10 cellular contexts compared by ENCODE assay signal in the genomic region with DNA sequence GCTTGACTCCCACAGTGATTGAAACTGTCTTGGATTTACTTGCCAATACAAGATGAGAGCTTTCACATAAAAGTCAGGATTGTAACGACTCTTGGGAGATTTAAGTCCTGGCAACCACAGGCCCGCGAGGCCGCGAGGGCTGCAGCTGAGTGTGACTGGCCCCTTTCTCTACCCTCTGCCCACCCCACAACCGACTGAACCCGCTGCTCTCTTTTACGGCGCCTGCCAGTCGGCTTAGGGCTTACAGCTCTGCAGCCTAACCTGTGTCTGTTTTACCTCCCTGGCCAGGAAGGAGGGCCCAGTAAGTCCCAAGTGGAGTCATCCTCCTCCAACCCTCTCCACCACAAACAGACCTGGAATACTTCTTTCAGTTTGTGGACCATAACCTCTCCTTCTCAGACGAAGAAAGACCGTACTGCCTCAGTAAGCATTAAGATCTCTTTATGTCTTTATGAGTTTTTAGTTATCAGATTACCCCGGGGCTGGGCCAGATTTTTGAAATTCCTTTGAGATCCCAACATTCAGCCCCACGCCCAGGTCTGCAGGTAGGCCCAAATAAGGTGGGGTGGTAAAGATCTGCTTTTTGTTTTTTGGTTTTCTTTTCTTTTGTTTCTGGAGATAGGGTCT. TPM values are rescaled to one million over a fixed set of nuclear protein-coding genes. Genes with fewer than 3 reads are reported as not detected.
DNase-seq lines count a peak whose midpoint lies in the region; ATAC-seq and TF ChIP-seq lines count a peak whose summit lies in the region.
"Had no signal": no experiment of that assay in that cellular context is flagged by ENCODE, and none has a peak within 500 bp of the region (broad histone marks: within the 10 kb centered on the region; RNA-seq: fewer than 3 reads in every experiment).

No MANE protein-coding gene starts in this region.

- DNase-seq in NCI-H82 treated with DMSO at 0.1 percent for 48 hours (lab: John Stamatoyannopoulos, UW; ENCODE audit: unreplicated experiment), result peak; percentile 85
- no peak for DNase-seq in NCI-H82 (lab: John Stamatoyannopoulos, UW)
- no peak for DNase-seq in RWPE2 (ENCODE audit: low spot score)
- DNase-seq in glutamatergic neuron, result no peak
- DNase-seq in retinal pigment epithelial cell (ENCODE audit: low read depth), result no peak
- no peak for DNase-seq in activated effector memory CD4-positive, alpha-beta T cell treated with anti-CD3 and anti-CD28 coated beads, Interleukin-2, amount 50 U/mL, for 16 hours
- no peak for DNase-seq in stimulated activated naive CD4-positive, alpha-beta T cell treated with Interleukin-2 at 50 U/mL for 16 hours (lab: John Stamatoyannopoulos, UW)
- no peak for DNase-seq in activated CD4-positive, CD25-positive, alpha-beta regulatory T cell treated with anti-CD3 and anti-CD28 coated beads, Interleukin-2, amount 50 U/mL, for 72 hours

- peaks cover 9% of the 10 kb centered on the region for H3K9me3 Mint-ChIP-seq in glutamatergic neuron (ENCODE audit: unreplicated experiment)

- peaks cover 5% of the 10 kb centered on the region for H3K27me3 Mint-ChIP-seq in glutamatergic neuron (ENCODE audit: unreplicated experiment)

- no peak for ATAC-seq in RWPE2 (ENCODE audit: low read depth)

- H3K36me3 ChIP-seq in RWPE2 (ENCODE audit: low read depth), result peaks cover 84% of the 10 kb centered on the region

- H3K27me3 ChIP-seq in RWPE2 (ENCODE audit: insufficient read depth, poor library complexity, severe bottlenecking), result no peaks in the 10 kb centered on the region

- no peak overlapping the region for H3K4me3 ChIP-seq in RWPE2 (ENCODE audit: severe bottlenecking)
- H3K4me3 ChIP-seq in retinal pigment epithelial cell (ENCODE audit: low read length), result peak overlapping the region; percentile 46

- peak overlapping the region; percentile 83 for H3K4me3 Mint-ChIP-seq in glutamatergic neuron (ENCODE audit: unreplicated experiment)

- H3K9me3 ChIP-seq in RWPE2 (ENCODE audit: severe bottlenecking), result no peaks in the 10 kb centered on the region

- no peaks in the 10 kb centered on the region for H3K36me3 Mint-ChIP-seq in glutamatergic neuron (ENCODE audit: unreplicated experiment)

- peaks cover 37% of the 10 kb centered on the region for H3K4me1 Mint-ChIP-seq in glutamatergic neuron (ENCODE audit: low read depth, unreplicated experiment)

- peak overlapping the region; percentile 55 for H3K27ac Mint-ChIP-seq in glutamatergic neuron (ENCODE audit: unreplicated experiment)

- peaks cover 14% of the 10 kb centered on the region for H3K4me1 ChIP-seq in RWPE2 (ENCODE audit: insufficient read depth, poor library complexity, severe bottlenecking)

- peak overlapping the region; percentile 58 for H3K27ac ChIP-seq in RWPE2 (ENCODE audit: poor library complexity, severe bottlenecking)
- H3K27ac ChIP-seq: 22Rv1 had no signal

- TF ChIP-seq CTCF in RWPE2 (IDR thresholded peaks at IDR 0.05; ENCODE audit: poor library complexity, severe bottlenecking) (peak; percentile 14), glutamatergic neuron (IDR thresholded peaks at IDR 0.05; ENCODE audit: partially characterized antibody, unreplicated experiment) (no peak), retinal pigment epithelial cell (conservative IDR thresholded peaks at IDR 0.05; ENCODE audit: low read depth, low read length) (no peak)

RNA-seq across cellular contexts. Expression of a gene that starts 12.6 kb away (rescaled TPM):
- 20.7 TPM for total RNA-seq in glutamatergic neuron (ENCODE audit: unreplicated experiment)

RNA-seq across cellular contexts. Expression of a gene that starts 34.9 kb away (rescaled TPM):
- total RNA-seq in glutamatergic neuron (ENCODE audit: unreplicated experiment), result 98.0 TPM
- total RNA-seq: RPMI7951 had no signal
